1 cellular context compared by ENCODE assay signal in the genomic region with DNA sequence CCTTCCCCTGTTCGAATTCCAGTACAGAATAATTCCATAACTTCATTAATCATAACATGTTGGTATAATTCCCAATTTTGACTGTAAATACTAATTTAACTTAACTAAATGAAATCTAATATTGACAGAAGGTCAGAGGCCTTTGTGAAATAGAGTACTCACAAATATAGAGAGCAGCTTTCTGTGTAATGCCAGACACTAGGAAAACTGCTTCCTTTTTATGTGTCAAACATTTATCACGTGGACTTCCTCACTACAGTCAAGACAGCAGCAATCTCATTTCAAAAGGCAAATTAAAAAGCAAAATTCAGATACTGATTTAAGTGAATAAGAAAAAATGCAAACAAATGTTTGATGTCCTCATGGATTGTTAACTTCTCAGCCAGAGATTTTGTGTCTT.
TF ChIP-seq lines count a peak whose summit lies in the region.

No MANE protein-coding gene starts in this region.

TF ChIP-seq in HepG2, 621 proteins besides CTCF, POLR2A, EP300 and RAD21:
- 0 out of 2 replicates have a peak, but pooled peaks have one; percentile 34 for TF ChIP-seq NKX3-1 (CRISPR knock-in tag; IDR thresholded peaks at IDR 0.05)
- no peak for TF ChIP-seq POLR2G (IDR thresholded peaks at IDR 0.05; ENCODE audit: low read depth, low read length)
